Comparison of ENCODE assay signal across 8 cellular contexts in the genomic region with DNA sequence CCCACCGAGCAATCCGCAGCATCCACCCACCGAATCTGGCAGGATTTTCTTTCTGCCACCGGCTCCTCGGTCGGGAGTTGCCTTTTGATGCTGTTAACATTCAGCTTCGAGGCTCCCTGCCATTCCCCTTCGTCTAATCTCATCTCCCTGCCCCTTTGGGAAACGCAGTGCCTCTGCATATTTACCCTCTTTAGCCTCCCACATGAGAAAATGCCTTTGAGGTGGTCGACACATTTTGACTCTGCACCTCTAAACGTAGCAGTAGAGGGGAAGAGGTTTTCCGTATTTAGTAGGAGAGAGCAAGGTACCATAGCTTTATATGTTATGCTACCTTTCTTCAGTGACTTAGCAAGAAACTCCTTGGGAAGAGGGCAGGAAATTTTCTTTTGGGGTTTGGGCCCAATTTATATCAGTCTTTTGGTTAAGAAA.
DNase-seq lines count a peak whose midpoint lies in the region; ATAC-seq and TF ChIP-seq lines count a peak whose summit lies in the region.

No MANE protein-coding gene starts in this region.

- H3K9me3 ChIP-seq in DOHH2 (ENCODE audit: control insufficient read depth, insufficient read depth, low read length) = no peaks in the 10 kb centered on the region
- no peaks in the 10 kb centered on the region for H3K9me3 ChIP-seq in muscle layer of colon (ENCODE audit: low read length)

- H3K4me2 ChIP-seq in DOHH2 (ENCODE audit: low read length) = peak overlapping the region; percentile 80

- no peaks in the 10 kb centered on the region for H3K9me2 ChIP-seq in DOHH2 (replicated peaks; ENCODE audit: control insufficient read depth, low read length)

- H3K4me1 ChIP-seq in DOHH2 (ENCODE audit: control insufficient read depth, low read length) (peaks cover 45% of the 10 kb centered on the region), muscle layer of colon (ENCODE audit: insufficient read depth, low read length) (peaks cover 37% of the 10 kb centered on the region)

- peak; percentile 1 for DNase-seq in NCI-H226
- peak in 13 of 61 donors; percentile 18 to 67 (median 37) for DNase-seq in caudate nucleus (lab: John Stamatoyannopoulos, UW)
- DNase-seq in effector CD4-positive, alpha-beta T cell = no peak
- no peak for DNase-seq in NCI-H2227 treated with DMSO at 0.1 percent for 48 hours (lab: John Stamatoyannopoulos, UW)

- H3K9ac ChIP-seq in muscle layer of colon (ENCODE audit: low read length) = peak overlapping the region; percentile 68

- no peak for TF ChIP-seq CTCF in DOHH2 (IDR thresholded peaks at IDR 0.05; ENCODE audit: low read depth, low read length, poor library complexity, severe bottlenecking)

- no peaks in the 10 kb centered on the region for H3K27me3 ChIP-seq in DOHH2 (ENCODE audit: control insufficient read depth, low read length)
- H3K27me3 ChIP-seq in muscle layer of colon (ENCODE audit: control insufficient read depth in 1 of 2, insufficient read depth in 2 of 2, low read length in 2 of 2) = no peaks in the 10 kb centered on the region

- H3K27ac ChIP-seq in DOHH2 (ENCODE audit: low read depth, low read length) (peak overlapping the region; percentile 85), caudate nucleus (ENCODE audit: low read depth, low read length) (peak overlapping the region; percentile 98), muscle layer of colon (ENCODE audit: low read depth, low read length) (peak overlapping the region; percentile 94)

- H3K79me2 ChIP-seq in DOHH2 (ENCODE audit: control insufficient read depth, low read length) = peaks cover 60% of the 10 kb centered on the region

- H3K4me3 ChIP-seq in DOHH2 (ENCODE audit: low read length) (peak overlapping the region; percentile 92), muscle layer of colon (ENCODE audit: low read depth in 1 of 2, low read length in 2 of 2) (peak overlapping the region; percentile 71 to 90)

- H4K20me1 ChIP-seq in DOHH2 (ENCODE audit: control insufficient read depth, insufficient read depth, low read depth, low read length) = peaks cover 24% of the 10 kb centered on the region

- ATAC-seq in GM18861 (IDR thresholded peaks at IDR 0.05; ENCODE audit: unreplicated experiment) = no peak
- no peak for ATAC-seq in GM21423 (IDR thresholded peaks at IDR 0.05; ENCODE audit: unreplicated experiment)

- H3F3A ChIP-seq in DOHH2 (ENCODE audit: control insufficient read depth, insufficient read depth) = peaks cover 8% of the 10 kb centered on the region

- H3K36me3 ChIP-seq in DOHH2 (ENCODE audit: control insufficient read depth, low read length) = peaks cover 39% of the 10 kb centered on the region
- no peaks in the 10 kb centered on the region for H3K36me3 ChIP-seq in muscle layer of colon (ENCODE audit: insufficient read depth, low read length)
